ENCODE assay signal across 25 cellular contexts in genomic region chr2:179261161-179261825, GRCh38. TPM values are rescaled to one million over a fixed set of nuclear protein-coding genes. Genes with fewer than 3 reads are reported as not detected.
A peak's percentile ranks its signal among the peaks of the same experiment; 100 is the strongest.
DNase-seq lines count a peak whose midpoint lies in the region; ATAC-seq and TF ChIP-seq lines count a peak whose summit lies in the region.
"Had no signal": no experiment of that assay in that cellular context is flagged by ENCODE, and none has a peak within 500 bp of the region (broad histone marks: within the 10 kb centered on the region; RNA-seq: fewer than 3 reads in every experiment).

No MANE protein-coding gene starts in this region.

- peaks cover 57% of the 10 kb centered on the region for H3K36me3 Mint-ChIP-seq in Calu3 (ENCODE audit: insufficient read depth, unreplicated experiment)
- H3K36me3 Mint-ChIP-seq in HFFc6 (ENCODE audit: low read depth) = peaks cover 1% of the 10 kb centered on the region
- H3K36me3 Mint-ChIP-seq in endodermal cell (ENCODE audit: low read depth) = peaks cover under 1% of the 10 kb centered on the region
- H3K36me3 Mint-ChIP-seq: activated CD4-positive, alpha-beta memory T cell treated with anti-CD3 and anti-CD28 coated beads for 36 hours; activated naive CD8-positive, alpha-beta T cell; CD8-positive, alpha-beta memory T cell; WTC11 had no signal

- H3K9me3 ChIP-seq in endodermal cell (ENCODE audit: control insufficient read depth, low read length) (peaks cover under 1% of the 10 kb centered on the region), neural cell (ENCODE audit: low read length) (no peaks in the 10 kb centered on the region)
- H3K9me3 ChIP-seq: vagina had no signal

- H3F3A ChIP-seq in neural cell (ENCODE audit: insufficient read depth, low read length, poor library complexity, severe bottlenecking) = peaks cover 3% of the 10 kb centered on the region

- no peak overlapping the region for H3K27ac ChIP-seq in endodermal cell (ENCODE audit: low read depth, low read length)
- no peak overlapping the region for H3K27ac ChIP-seq in neural cell (ENCODE audit: low read length)
- H3K27ac ChIP-seq: brain microvascular endothelial cell, heart left ventricle, vagina had no signal

- TF ChIP-seq EP300 in neural cell (conservative IDR thresholded peaks at IDR 0.05; ENCODE audit: poor library complexity, severe bottlenecking) = no peak

- H3K4me3 Mint-ChIP-seq in Calu3 (ENCODE audit: low read depth, unreplicated experiment) = peak overlapping the region; percentile 99
- no peak overlapping the region for H3K4me3 Mint-ChIP-seq in HFFc6
- no peak overlapping the region for H3K4me3 Mint-ChIP-seq in endodermal cell
- H3K4me3 Mint-ChIP-seq: activated CD4-positive, alpha-beta memory T cell treated with anti-CD3 and anti-CD28 coated beads for 36 hours; activated naive CD8-positive, alpha-beta T cell; activated T-cell treated with anti-CD3 and anti-CD28 coated beads, Interleukin-2, amount 50 U/mL, for 4 hours; T-helper 17 cell; WTC11 had no signal

- intact Hi-C loops in Calu3 (cut with micrococcal nuclease; ENCODE audit: unreplicated experiment) = loop anchor here (5.0 kb wide), 1 partner anchor 34 kb away; no protein-coding TSS in a partner anchor

- peak overlapping the region; percentile 66 for H3K4me2 ChIP-seq in neural cell (ENCODE audit: low read length)

- peaks cover 5% of the 10 kb centered on the region for H4K20me1 ChIP-seq in neural cell (ENCODE audit: insufficient read depth)

- H3K4me1 Mint-ChIP-seq in Calu3 (ENCODE audit: low read depth, unreplicated experiment) (peaks cover 46% of the 10 kb centered on the region), HFFc6 (ENCODE audit: low read depth) (peaks cover 44% of the 10 kb centered on the region), endodermal cell (peaks cover 15% of the 10 kb centered on the region)

- H3K4me3 ChIP-seq in endodermal cell (ENCODE audit: low read length) = no peak overlapping the region
- peak overlapping the region; percentile 90 for H3K4me3 ChIP-seq in neural cell (ENCODE audit: low read length)
- H3K4me3 ChIP-seq: vagina had no signal

- H3K9ac ChIP-seq in endodermal cell (ENCODE audit: extremely low read depth, low read length, poor library complexity, severe bottlenecking) = no peak overlapping the region
- H3K9ac ChIP-seq in neural cell (ENCODE audit: low read length) = no peak overlapping the region

- BruUV-seq in Calu3 (replicated peaks; lab: Mats Ljungman, UMichigan) = no TSS peak

- H3K9me2 ChIP-seq in neural cell (ENCODE audit: insufficient read depth, low read length) = no peaks in the 10 kb centered on the region

- TF ChIP-seq CTCF in Calu3 (IDR thresholded peaks at IDR 0.05; ENCODE audit: unreplicated experiment) (no peak), HFFc6 (IDR thresholded peaks at IDR 0.05) (peak; percentile 68), endodermal cell (conservative IDR thresholded peaks at IDR 0.05) (peak; percentile 48), neural cell (IDR thresholded peaks at IDR 0.05; ENCODE audit: poor library complexity, severe bottlenecking) (peak; percentile 23)

- no peak for ATAC-seq in GM19395 (IDR thresholded peaks at IDR 0.05; ENCODE audit: unreplicated experiment)
- ATAC-seq: activated T-cell treated with anti-CD3 and anti-CD28 coated beads, Interleukin-2, amount 50 U/mL, for 4 hours; esophagus mucosa; heart left ventricle; T-helper 17 cell; WTC11 had no signal

- TF ChIP-seq RAD21 in neural cell (conservative IDR thresholded peaks at IDR 0.05) = no peak

- peaks cover 68% of the 10 kb centered on the region for H3K79me2 ChIP-seq in neural cell (replicated peaks; ENCODE audit: insufficient read depth, low read length)

- H3K27ac Mint-ChIP-seq in Calu3 (ENCODE audit: unreplicated experiment) (peak overlapping the region; percentile 79), HFFc6 (no peak overlapping the region), endodermal cell (no peak overlapping the region)
- H3K27ac Mint-ChIP-seq: activated CD4-positive, alpha-beta memory T cell treated with anti-CD3 and anti-CD28 coated beads for 36 hours; activated naive CD8-positive, alpha-beta T cell; CD8-positive, alpha-beta memory T cell; T-helper 17 cell; WTC11 had no signal

- DNase-seq in Calu3 (no peak), HFFc6 (no peak), endodermal cell (no peak), kidney glomerular epithelial cell (lab: John Stamatoyannopoulos, UW) (no peak), DMS153 (lab: John Stamatoyannopoulos, UW) (no peak), medulla oblongata (ENCODE audit: extremely low spot score) (no peak)
- DNase-seq: activated CD4-positive, alpha-beta memory T cell treated with anti-CD3 and anti-CD28 coated beads for 36 hours; activated T-cell treated with anti-CD3 and anti-CD28 coated beads, Interleukin-2, amount 50 U/mL, for 4 hours; brain microvascular endothelial cell; CD8-positive, alpha-beta memory T cell; dermis blood vessel endothelial cell; EL; heart left ventricle; islet precursor cell; Kasumi-1; midbrain; NCI-H1417; retina; T-helper 17 cell had no signal

- H3K27me3 Mint-ChIP-seq in Calu3 (ENCODE audit: unreplicated experiment) (no peaks in the 10 kb centered on the region), HFFc6 (ENCODE audit: insufficient read depth) (peaks cover 2% of the 10 kb centered on the region), endodermal cell (ENCODE audit: insufficient read depth) (peaks cover 6% of the 10 kb centered on the region)

- H3K9me3 Mint-ChIP-seq in Calu3 (ENCODE audit: low read depth, unreplicated experiment) = no peaks in the 10 kb centered on the region
- H3K9me3 Mint-ChIP-seq in HFFc6 = no peaks in the 10 kb centered on the region
- peaks cover under 1% of the 10 kb centered on the region for H3K9me3 Mint-ChIP-seq in endodermal cell
- H3K9me3 Mint-ChIP-seq: activated T-cell treated with anti-CD3 and anti-CD28 coated beads, Interleukin-2, amount 50 U/mL, for 4 hours; WTC11 had no signal

- CTCF ChIA-PET in Calu3 (lab: Charles Lee) = no interaction called here

- H2AFZ ChIP-seq in neural cell (ENCODE audit: low read depth, low read length) = no peak overlapping the region

- H3K4me1 ChIP-seq in endodermal cell (ENCODE audit: control insufficient read depth, insufficient read depth, low read length) = no peaks in the 10 kb centered on the region

- H3K36me3 ChIP-seq in endodermal cell (ENCODE audit: control insufficient read depth, insufficient read depth, low read length) (no peaks in the 10 kb centered on the region), neural cell (ENCODE audit: insufficient read depth, low read length) (no peaks in the 10 kb centered on the region)
- H3K36me3 ChIP-seq: brain microvascular endothelial cell, heart left ventricle, vagina had no signal

- WGBS in endodermal cell (ENCODE audit: insufficient coverage in 1 of 2, insufficient read length in 1 of 2), 2 experiments = 89% methylated on average over 1 of the region's 2 CpGs; no CpG with 5 or more reads in 1 of the 2 experiments

- H3K27me3 ChIP-seq in endodermal cell (ENCODE audit: control insufficient read depth, insufficient read depth, low read length, poor library complexity, severe bottlenecking) = no peaks in the 10 kb centered on the region
- H3K27me3 ChIP-seq in neural cell (ENCODE audit: insufficient read depth, low read depth, low read length) = no peaks in the 10 kb centered on the region
- H3K27me3 ChIP-seq: brain microvascular endothelial cell, heart left ventricle, vagina had no signal

TF ChIP-seq in neural cell, 6 proteins besides CTCF, POLR2A, EP300 and RAD21:
- TF ChIP-seq, protein P1, sequence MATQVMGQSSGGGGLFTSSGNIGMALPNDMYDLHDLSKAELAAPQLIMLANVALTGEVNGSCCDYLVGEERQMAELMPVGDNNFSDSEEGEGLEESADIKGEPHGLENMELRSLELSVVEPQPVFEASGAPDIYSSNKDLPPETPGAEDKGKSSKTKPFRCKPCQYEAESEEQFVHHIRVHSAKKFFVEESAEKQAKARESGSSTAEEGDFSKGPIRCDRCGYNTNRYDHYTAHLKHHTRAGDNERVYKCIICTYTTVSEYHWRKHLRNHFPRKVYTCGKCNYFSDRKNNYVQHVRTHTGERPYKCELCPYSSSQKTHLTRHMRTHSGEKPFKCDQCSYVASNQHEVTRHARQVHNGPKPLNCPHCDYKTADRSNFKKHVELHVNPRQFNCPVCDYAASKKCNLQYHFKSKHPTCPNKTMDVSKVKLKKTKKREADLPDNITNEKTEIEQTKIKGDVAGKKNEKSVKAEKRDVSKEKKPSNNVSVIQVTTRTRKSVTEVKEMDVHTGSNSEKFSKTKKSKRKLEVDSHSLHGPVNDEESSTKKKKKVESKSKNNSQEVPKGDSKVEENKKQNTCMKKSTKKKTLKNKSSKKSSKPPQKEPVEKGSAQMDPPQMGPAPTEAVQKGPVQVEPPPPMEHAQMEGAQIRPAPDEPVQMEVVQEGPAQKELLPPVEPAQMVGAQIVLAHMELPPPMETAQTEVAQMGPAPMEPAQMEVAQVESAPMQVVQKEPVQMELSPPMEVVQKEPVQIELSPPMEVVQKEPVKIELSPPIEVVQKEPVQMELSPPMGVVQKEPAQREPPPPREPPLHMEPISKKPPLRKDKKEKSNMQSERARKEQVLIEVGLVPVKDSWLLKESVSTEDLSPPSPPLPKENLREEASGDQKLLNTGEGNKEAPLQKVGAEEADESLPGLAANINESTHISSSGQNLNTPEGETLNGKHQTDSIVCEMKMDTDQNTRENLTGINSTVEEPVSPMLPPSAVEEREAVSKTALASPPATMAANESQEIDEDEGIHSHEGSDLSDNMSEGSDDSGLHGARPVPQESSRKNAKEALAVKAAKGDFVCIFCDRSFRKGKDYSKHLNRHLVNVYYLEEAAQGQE (IDR thresholded peaks at IDR 0.05; ENCODE audit: borderline replicate concordance) = no peak
- TF ChIP-seq EZH2 (IDR thresholded peaks at IDR 0.05; ENCODE audit: borderline replicate concordance, insufficient read depth, low read length, poor library complexity, severe bottlenecking) (no peak), MXI1 (conservative IDR thresholded peaks at IDR 0.05; ENCODE audit: poor library complexity, severe bottlenecking) (no peak), TAF1 (IDR thresholded peaks at IDR 0.05; ENCODE audit: low read depth) (no peak)

RNA-seq across cellular contexts. Expression of gene SESTD1, which starts 3.3 kb away (rescaled TPM):
- total RNA-seq in Calu3 (2022) (135 and 145 TPM in 2 replicates), endodermal cell (10 to 100 TPM; 51.3 to 75.4 TPM)
- 10 to 100 TPM; 19.7 to 26.6 (median 24.3) TPM for total RNA-seq in HFFc6 (2021; fragmentation: NEBNext Ultra II Directional; extraction: Animal tissue kit (Norgen Biotek cat#: 25700))
- polyA plus RNA-seq in endodermal cell (2013, experiment 1 of 2) = 63.4 TPM
- 59.7 TPM for polyA plus RNA-seq in endodermal cell (2013, experiment 2 of 2)
- 34.8 and 39.5 TPM in 2 replicates for polyA plus RNA-seq in neural cell
- polyA minus RNA-seq in neural cell = 86.4 and 116 TPM in 2 replicates
